In genomic region chr11:116162541-116163230, GRCh38 we compare ENCODE assay signal across 2 cellular contexts.
TF ChIP-seq lines count a peak whose summit lies in the region.

No MANE protein-coding gene starts in this region.

TF ChIP-seq in GM23338, 12 proteins besides CTCF, POLR2A, EP300 and RAD21 (continued from another document):
- TF ChIP-seq ZNF462 (CRISPR knock-in tag; IDR thresholded peaks at IDR 0.05) (no peak), POLR2AphosphoS5 (IDR thresholded peaks at IDR 0.05; ENCODE audit: low read depth) (no peak), ZNF114 (CRISPR knock-in tag; IDR thresholded peaks at IDR 0.05) (no peak), EZH2 (IDR thresholded peaks at IDR 0.05; ENCODE audit: low read depth, unreplicated experiment) (no peak), CREB1 (CRISPR knock-in tag; IDR thresholded peaks at IDR 0.05; ENCODE audit: low read depth) (no peak), ZNF331 (CRISPR knock-in tag; IDR thresholded peaks at IDR 0.05; ENCODE audit: low read depth) (no peak), STAT1 (IDR thresholded peaks at IDR 0.05; ENCODE audit: unreplicated experiment) (no peak), REST (IDR thresholded peaks at IDR 0.05; ENCODE audit: unreplicated experiment) (no peak)
- TF ChIP-seq, protein P1, sequence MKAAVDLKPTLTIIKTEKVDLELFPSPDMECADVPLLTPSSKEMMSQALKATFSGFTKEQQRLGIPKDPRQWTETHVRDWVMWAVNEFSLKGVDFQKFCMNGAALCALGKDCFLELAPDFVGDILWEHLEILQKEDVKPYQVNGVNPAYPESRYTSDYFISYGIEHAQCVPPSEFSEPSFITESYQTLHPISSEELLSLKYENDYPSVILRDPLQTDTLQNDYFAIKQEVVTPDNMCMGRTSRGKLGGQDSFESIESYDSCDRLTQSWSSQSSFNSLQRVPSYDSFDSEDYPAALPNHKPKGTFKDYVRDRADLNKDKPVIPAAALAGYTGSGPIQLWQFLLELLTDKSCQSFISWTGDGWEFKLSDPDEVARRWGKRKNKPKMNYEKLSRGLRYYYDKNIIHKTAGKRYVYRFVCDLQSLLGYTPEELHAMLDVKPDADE (IDR thresholded peaks at IDR 0.05): no peak
TF ChIP-seq in GM23338: peak in this region for 0.

TF ChIP-seq in neural cell, 6 proteins besides CTCF, POLR2A, EP300 and RAD21 (continued from another document):
- no peak for TF ChIP-seq TAF1 (IDR thresholded peaks at IDR 0.05; ENCODE audit: low read depth)
- TF ChIP-seq MXI1 (conservative IDR thresholded peaks at IDR 0.05; ENCODE audit: poor library complexity, severe bottlenecking): peak; percentile 15
- TF ChIP-seq EZH2 (IDR thresholded peaks at IDR 0.05; ENCODE audit: borderline replicate concordance, insufficient read depth, low read length, poor library complexity, severe bottlenecking): no peak
